9 cellular contexts compared by ENCODE assay signal in genomic region chr19:48968179-48968661, GRCh38. TPM values are rescaled to one million over a fixed set of nuclear protein-coding genes. Genes with fewer than 3 reads are reported as not detected.
DNase-seq lines count a peak whose midpoint lies in the region; ATAC-seq, FAIRE-seq and TF ChIP-seq lines count a peak whose summit lies in the region.
"Had no signal": no experiment of that assay in that cellular context is flagged by ENCODE, and none has a peak within 500 bp of the region (broad histone marks: within the 10 kb centered on the region; RNA-seq: fewer than 3 reads in every experiment).

No MANE protein-coding gene starts in this region.

- FAIRE-seq in H1 (lab: Jason Lieb, UNC), result no peak

- H2BK15ac ChIP-seq in H1 (ENCODE audit: low read length), result no peak overlapping the region

- CTCF ChIA-PET in Calu3 (lab: Charles Lee), result no interaction called here
- CTCF ChIA-PET in H1 (lab: Charles Lee; ENCODE audit: partially characterized antibody), result interaction anchor here (0.6 to 1.4 kb wide), 6 partner anchors 10 to 173 kb away, joined by 3 to 6 read pairs (median 4); no protein-coding TSS in a partner anchor

- peaks cover 2% of the 10 kb centered on the region; the same call in 1 of the 2 replicates for H3K79me1 ChIP-seq in H1 (ENCODE audit: low read depth, low read length)

- no peak overlapping the region for H2AFZ ChIP-seq in OCI-LY1 (ENCODE audit: low read length)
- no peak overlapping the region for H2AFZ ChIP-seq in H1 (ENCODE audit: low read length)

- no peaks in the 10 kb centered on the region for H3K27me3 ChIP-seq in OCI-LY1 (ENCODE audit: insufficient read depth, low read length)
- H3K27me3 ChIP-seq in H1 (replicated peaks in 1 of 4; ENCODE audit: control insufficient read depth in 3 of 4, extremely low read depth in 1 of 4, insufficient read depth in 3 of 4, low read length in 3 of 4), result no peaks in the 10 kb centered on the region

- H3K9me3 ChIP-seq in OCI-LY1 (ENCODE audit: low read length) (no peaks in the 10 kb centered on the region), H1 (ENCODE audit: insufficient read depth in 2 of 2, low read depth in 1 of 2, low read length in 1 of 2) (no peaks in the 10 kb centered on the region)

- 88% methylated on average over 4 of the region's 4 CpGs; no CpG with 5 or more reads in 1 of the 2 experiments for WGBS in H1 (ENCODE audit: extremely low coverage in 1 of 2, insufficient coverage in 1 of 2, insufficient read length in 1 of 2, insufficient replicate concordance in 2 of 2, low coverage in 1 of 2, low lambda C conversion rate in 2 of 2, missing lambda C conversion rate in 1 of 2), 2 experiments

- H2BK12ac ChIP-seq in H1 (ENCODE audit: low read depth, low read length), result no peak overlapping the region

- no peak for DNase-seq in Calu3
- DNase-seq in H1 (ENCODE audit: low read depth in 1 of 2, low spot score in 2 of 2), result no peak
- no peak for DNase-seq in progenitor cell of endocrine pancreas (ENCODE audit: low spot score, unreplicated experiment)
- no peak for DNase-seq in NCI-H2107 (lab: John Stamatoyannopoulos, UW)
- DNase-seq in stimulated activated CD4-positive, alpha-beta T cell treated with anti-CD3 and anti-CD28 coated beads, Interleukin-4, amount 100 ng/mL, for 4 hours, result no peak
- DNase-seq: NCI-H345 had no signal

- H3K4me3 Mint-ChIP-seq in Calu3 (ENCODE audit: low read depth, unreplicated experiment) (peak overlapping the region; percentile 98), progenitor cell of endocrine pancreas (ENCODE audit: low read depth) (peak overlapping the region; percentile 24)

- peak overlapping the region; percentile 99 for H3K27ac Mint-ChIP-seq in Calu3 (ENCODE audit: unreplicated experiment)
- peak overlapping the region; percentile 98 for H3K27ac Mint-ChIP-seq in progenitor cell of endocrine pancreas

- H3K4me1 ChIP-seq in OCI-LY1 (ENCODE audit: insufficient read depth, low read length, severe bottlenecking) (peaks cover 42% of the 10 kb centered on the region), H1 (replicated peaks in 1 of 4; ENCODE audit: control insufficient read depth in 3 of 4, insufficient read depth in 4 of 4, low read length in 3 of 4) (peaks cover 4 to 14% (median 9%) of the 10 kb centered on the region in 4 experiments)

- H2BK20ac ChIP-seq in H1 (ENCODE audit: low read length), result no peak overlapping the region

- H3K18ac ChIP-seq in H1 (ENCODE audit: extremely low read depth, low read length), result no peak overlapping the region

- no peak overlapping the region for H3K4ac ChIP-seq in H1 (replicated peaks; ENCODE audit: insufficient read length, low read depth, low read length)

- H3K36me3 Mint-ChIP-seq in Calu3 (ENCODE audit: insufficient read depth, unreplicated experiment), result peaks cover 75% of the 10 kb centered on the region
- peaks cover 28% of the 10 kb centered on the region for H3K36me3 Mint-ChIP-seq in progenitor cell of endocrine pancreas (ENCODE audit: insufficient read depth)

- H3K27me3 Mint-ChIP-seq in Calu3 (ENCODE audit: unreplicated experiment), result no peaks in the 10 kb centered on the region
- no peaks in the 10 kb centered on the region for H3K27me3 Mint-ChIP-seq in progenitor cell of endocrine pancreas

- no peaks in the 10 kb centered on the region for H3K9me3 Mint-ChIP-seq in Calu3 (ENCODE audit: low read depth, unreplicated experiment)
- no peaks in the 10 kb centered on the region for H3K9me3 Mint-ChIP-seq in progenitor cell of endocrine pancreas (ENCODE audit: low read depth)

- H3K4me3 ChIP-seq in OCI-LY1 (ENCODE audit: low read depth, low read length, poor library complexity, severe bottlenecking), result no peak overlapping the region
- no peak overlapping the region for H3K4me3 ChIP-seq in H1 (ENCODE audit: extremely low read depth in 1 of 4, insufficient read depth in 2 of 4, low read depth in 3 of 4, low read length in 4 of 4)

- H4K20me1 ChIP-seq in OCI-LY1 (ENCODE audit: insufficient read depth, low read length) (no peaks in the 10 kb centered on the region), H1 (replicated peaks in 1 of 2; ENCODE audit: control insufficient read depth in 1 of 2, insufficient read depth in 2 of 2, low read length in 2 of 2) (peaks cover 3 to 13% of the 10 kb centered on the region in 2 experiments)

- H3K4me1 Mint-ChIP-seq in Calu3 (ENCODE audit: low read depth, unreplicated experiment), result peaks cover 25% of the 10 kb centered on the region
- H3K4me1 Mint-ChIP-seq in progenitor cell of endocrine pancreas (ENCODE audit: low read depth), result peaks cover 28% of the 10 kb centered on the region

- H3K4me2 ChIP-seq in OCI-LY1 (ENCODE audit: low read length) (no peak overlapping the region), H1 (ENCODE audit: insufficient read depth in 1 of 2, low read depth in 2 of 2, low read length in 2 of 2) (no peak overlapping the region)

- no peak overlapping the region for H3K56ac ChIP-seq in H1 (replicated peaks; ENCODE audit: insufficient read length, low read depth, low read length)

- no peak for ATAC-seq in HG02763 (IDR thresholded peaks at IDR 0.05; ENCODE audit: unreplicated experiment)
- ATAC-seq in HG03354 (IDR thresholded peaks at IDR 0.05; ENCODE audit: poor library complexity, severe bottlenecking, unreplicated experiment), result no peak

- TSS peak; percentile 10 for BruUV-seq in Calu3 (replicated peaks; lab: Mats Ljungman, UMichigan)

- H3K14ac ChIP-seq in H1 (ENCODE audit: insufficient read length), result no peak overlapping the region

- H3K36me3 ChIP-seq in OCI-LY1 (ENCODE audit: insufficient read depth, low read length), result peaks cover 45% of the 10 kb centered on the region
- peaks cover 2 to 28% (median 11%) of the 10 kb centered on the region in 4 experiments; a peak in 5 of 8 replicates for H3K36me3 ChIP-seq in H1 (ENCODE audit: control insufficient read depth in 2 of 4, insufficient read depth in 4 of 4, low read length in 3 of 4)

- H3K79me2 ChIP-seq in OCI-LY1 (ENCODE audit: insufficient read depth, low read length) (0 out of 2 replicates have a peak, but pooled peaks cover 4% of the 10 kb centered on the region), H1 (ENCODE audit: control insufficient read depth in 1 of 2, insufficient read depth in 2 of 2, low read length in 2 of 2) (peaks cover 0 to 13% of the 10 kb centered on the region in 2 experiments; a peak in 2 of 4 replicates)

- H2AK5ac ChIP-seq in H1 (ENCODE audit: low read depth, low read length), result no peak overlapping the region

- POLR2A ChIA-PET in H1 (lab: Charles Lee; ENCODE audit: partially characterized antibody), result interaction anchor here (0.6 to 5.4 kb wide), 17 partner anchors 9 to 338 kb away, joined by 3 to 56 read pairs (median 3); partner anchors contain the start of genes BAX, GYS1, PPP1R15A and RUVBL2

- no peak overlapping the region for H3K23ac ChIP-seq in H1 (ENCODE audit: insufficient read length)

- intact Hi-C loops in Calu3 (cut with micrococcal nuclease; ENCODE audit: unreplicated experiment), result loop anchor here (5.0 kb wide), 1 partner anchor 331 kb away; the partner anchor contains the start of gene DBP

- peaks cover 5% of the 10 kb centered on the region; the same call in 1 of the 2 replicates for H3F3A ChIP-seq in OCI-LY1 (ENCODE audit: insufficient read depth, low read length)

- TF ChIP-seq EP300 in H1 (IDR thresholded peaks at IDR 0.05; ENCODE audit: borderline replicate concordance in 1 of 2, low read depth in 2 of 2, low read length in 2 of 2), result no peak

- no peak overlapping the region for H2BK120ac ChIP-seq in H1 (replicated peaks; ENCODE audit: low read depth, low read length)

- peak overlapping the region; percentile 72 for H3K27ac ChIP-seq in OCI-LY1 (ENCODE audit: low read depth, low read length, poor library complexity, severe bottlenecking)
- H3K27ac ChIP-seq in H1 (ENCODE audit: low read depth, low read length), result no peak overlapping the region

- H3K9me2 ChIP-seq in OCI-LY1 (ENCODE audit: low read depth, low read length), result no peaks in the 10 kb centered on the region

- no peak overlapping the region for H4K91ac ChIP-seq in H1 (replicated peaks; ENCODE audit: insufficient read length, low read length)

- TF ChIP-seq RAD21 in H1 (IDR thresholded peaks at IDR 0.05 in 1 of 2, conservative IDR thresholded peaks at IDR 0.05 in 1 of 2; ENCODE audit: low read depth in 2 of 2, low read length in 2 of 2), result no peak

- no peak overlapping the region for H2BK5ac ChIP-seq in H1 (ENCODE audit: low read depth, low read length)

- no peak for TF ChIP-seq POLR2A in H1 (IDR thresholded peaks at IDR 0.05; ENCODE audit: control extremely low read depth in 1 of 2, low read depth in 2 of 2, low read length in 2 of 2)

- no peak overlapping the region for H3K9ac ChIP-seq in OCI-LY1 (ENCODE audit: low read length)
- no peak overlapping the region for H3K9ac ChIP-seq in H1 (replicated peaks in 1 of 4; ENCODE audit: extremely low read depth in 1 of 4, low read depth in 3 of 4, low read length in 3 of 4)

- TF ChIP-seq CTCF in Calu3 (IDR thresholded peaks at IDR 0.05; ENCODE audit: unreplicated experiment), result no peak
- TF ChIP-seq CTCF in OCI-LY1 (IDR thresholded peaks at IDR 0.05; ENCODE audit: low read length), result no peak
- TF ChIP-seq CTCF in H1 (IDR thresholded peaks at IDR 0.05; ENCODE audit: control extremely low read depth in 1 of 3, insufficient read depth in 1 of 3, low read depth in 1 of 3, low read length in 3 of 3), result no peak
- TF ChIP-seq CTCF in progenitor cell of endocrine pancreas (IDR thresholded peaks at IDR 0.05; ENCODE audit: unreplicated experiment), result no peak

- H3K23me2 ChIP-seq in H1 (ENCODE audit: low read depth, low read length), result peaks cover 17% of the 10 kb centered on the region; the same call in 1 of the 2 replicates

- no peak overlapping the region for H4K8ac ChIP-seq in H1 (ENCODE audit: extremely low read depth, insufficient read depth, low read length)

- no peak overlapping the region for H4K5ac ChIP-seq in H1 (ENCODE audit: insufficient read length, low read depth, low read length)

RNA-seq across cellular contexts. Expression of gene FTL, which starts 3.1 kb away (rescaled TPM):
- 1,459 and 1,979 TPM in 2 replicates for total RNA-seq in Calu3 (2022)
- 1,751 and 1,764 TPM in 2 replicates for total RNA-seq in H1 (2021; fragmentation: NEBNext Ultra II Directional; extraction: Animal tissue kit (Norgen Biotek cat#: 25700))
- 2,427 and 3,043 TPM in 2 replicates for polyA plus RNA-seq in H1 (2011; rRNA removed)
- polyA plus RNA-seq in H1 (2011; cell fraction: cytosol; rRNA removed), result 1,042 TPM
- polyA plus RNA-seq in H1 (2011; cell fraction: nucleus; rRNA removed), result 1,402 TPM
- 1,164 to 2,476 TPM (median 2,085 TPM) in 4 replicates for polyA plus RNA-seq in H1 (2012, experiment 1 of 2)
- polyA plus RNA-seq in H1 (2012, experiment 2 of 2), result 3,986 TPM
- 2,213 TPM for polyA plus RNA-seq in H1 (2013, experiment 1 of 2)
- polyA plus RNA-seq in H1 (2013, experiment 2 of 2), result 2,143 TPM
- 388 and 494 TPM in 2 replicates for polyA minus RNA-seq in H1 (2011; rRNA and poly(A)+ RNA removed)
- 417 TPM for polyA minus RNA-seq in H1 (2011; cell fraction: cytosol; rRNA and poly(A)+ RNA removed)
- polyA minus RNA-seq in H1 (2011; cell fraction: nucleus; rRNA and poly(A)+ RNA removed), result 311 TPM
- total RNA-seq in progenitor cell of endocrine pancreas, result 2,544 and 2,716 TPM in 2 replicates

RNA-seq across cellular contexts. Expression of gene BAX, which starts 13.5 kb away (rescaled TPM):
- total RNA-seq in Calu3 (2022), result 141 and 147 TPM in 2 replicates
- 257 and 295 TPM in 2 replicates for total RNA-seq in H1 (2021; fragmentation: NEBNext Ultra II Directional; extraction: Animal tissue kit (Norgen Biotek cat#: 25700))
- 346 and 750 TPM in 2 replicates for polyA plus RNA-seq in H1 (2011; rRNA removed)
- 281 TPM for polyA plus RNA-seq in H1 (2011; cell fraction: cytosol; rRNA removed)
- polyA plus RNA-seq in H1 (2011; cell fraction: nucleus; rRNA removed), result 369 TPM
- 346 to 545 TPM (median 505 TPM) in 4 replicates for polyA plus RNA-seq in H1 (2012, experiment 1 of 2)
- polyA plus RNA-seq in H1 (2012, experiment 2 of 2), result 448 TPM
- polyA plus RNA-seq in H1 (2013, experiment 1 of 2), result 121 TPM
- polyA plus RNA-seq in H1 (2013, experiment 2 of 2), result 128 TPM
- polyA minus RNA-seq in H1 (2011; rRNA and poly(A)+ RNA removed), result 70.9 and 97.6 TPM in 2 replicates
- polyA minus RNA-seq in H1 (2011; cell fraction: cytosol; rRNA and poly(A)+ RNA removed), result 127 TPM
- 125 TPM for polyA minus RNA-seq in H1 (2011; cell fraction: nucleus; rRNA and poly(A)+ RNA removed)
- 141 and 153 TPM in 2 replicates for total RNA-seq in progenitor cell of endocrine pancreas

RNA-seq across cellular contexts. Expression of gene GYS1, which starts 24.9 kb away (rescaled TPM):
- total RNA-seq in Calu3 (2022), result 59.6 and 64.7 TPM in 2 replicates
- total RNA-seq in H1 (2021; fragmentation: NEBNext Ultra II Directional; extraction: Animal tissue kit (Norgen Biotek cat#: 25700)), result 37.8 and 38.7 TPM in 2 replicates
- polyA plus RNA-seq in H1 (2011; rRNA removed), result 30.0 and 41.9 TPM in 2 replicates
- 25.6 TPM for polyA plus RNA-seq in H1 (2011; cell fraction: cytosol; rRNA removed)
- polyA plus RNA-seq in H1 (2011; cell fraction: nucleus; rRNA removed), result 52.0 TPM
- polyA plus RNA-seq in H1 (2012, experiment 1 of 2), result 31.3 to 34.4 TPM (median 34.1 TPM) in 4 replicates
- 33.2 TPM for polyA plus RNA-seq in H1 (2012, experiment 2 of 2)
- polyA plus RNA-seq in H1 (2013, experiment 1 of 2), result 23.7 TPM
- polyA plus RNA-seq in H1 (2013, experiment 2 of 2), result 22.3 TPM
- 43.2 and 45.0 TPM in 2 replicates for polyA minus RNA-seq in H1 (2011; rRNA and poly(A)+ RNA removed)
- polyA minus RNA-seq in H1 (2011; cell fraction: cytosol; rRNA and poly(A)+ RNA removed), result 25.8 TPM
- polyA minus RNA-seq in H1 (2011; cell fraction: nucleus; rRNA and poly(A)+ RNA removed), result 19.8 TPM
- 57.4 and 65.8 TPM in 2 replicates for total RNA-seq in progenitor cell of endocrine pancreas

RNA-seq across cellular contexts. Expression of gene RUVBL2, which starts 25.5 kb away (rescaled TPM):
- total RNA-seq in Calu3 (2022) (184 and 199 TPM in 2 replicates), progenitor cell of endocrine pancreas (81.5 and 83.0 TPM in 2 replicates)
- total RNA-seq in H1 (2021; fragmentation: NEBNext Ultra II Directional; extraction: Animal tissue kit (Norgen Biotek cat#: 25700)), result 152 and 160 TPM in 2 replicates
- 247 and 341 TPM in 2 replicates for polyA plus RNA-seq in H1 (2011; rRNA removed)
- polyA plus RNA-seq in H1 (2011; cell fraction: cytosol; rRNA removed), result 318 TPM
- polyA plus RNA-seq in H1 (2011; cell fraction: nucleus; rRNA removed), result 322 TPM
- 172 to 250 TPM (median 216 TPM) in 4 replicates for polyA plus RNA-seq in H1 (2012, experiment 1 of 2)
- polyA plus RNA-seq in H1 (2012, experiment 2 of 2), result 191 TPM
- 85.2 TPM for polyA plus RNA-seq in H1 (2013, experiment 1 of 2)
- polyA plus RNA-seq in H1 (2013, experiment 2 of 2), result 79.0 TPM
- 148 and 152 TPM in 2 replicates for polyA minus RNA-seq in H1 (2011; rRNA and poly(A)+ RNA removed)
- 139 TPM for polyA minus RNA-seq in H1 (2011; cell fraction: cytosol; rRNA and poly(A)+ RNA removed)
- 97.5 TPM for polyA minus RNA-seq in H1 (2011; cell fraction: nucleus; rRNA and poly(A)+ RNA removed)

RNA-seq across cellular contexts. Expression of gene DHDH, which starts 34.7 kb away (rescaled TPM):
- total RNA-seq in Calu3 (2022) (2.1 and 5.3 TPM in 2 replicates), progenitor cell of endocrine pancreas (1.1 and 1.8 TPM in 2 replicates)
- 2.2 and 2.7 TPM in 2 replicates for total RNA-seq in H1 (2021; fragmentation: NEBNext Ultra II Directional; extraction: Animal tissue kit (Norgen Biotek cat#: 25700))
- 2.8 and 2.9 TPM in 2 replicates for polyA plus RNA-seq in H1 (2011; rRNA removed)
- 2.7 TPM for polyA plus RNA-seq in H1 (2011; cell fraction: cytosol; rRNA removed)
- 3.1 TPM for polyA plus RNA-seq in H1 (2011; cell fraction: nucleus; rRNA removed)
- 2.0 to 3.1 TPM (median 2.4 TPM) in 4 replicates for polyA plus RNA-seq in H1 (2012, experiment 1 of 2)
- 1.7 TPM for polyA plus RNA-seq in H1 (2012, experiment 2 of 2)
- polyA plus RNA-seq in H1 (2013, experiment 1 of 2), result 1.2 TPM
- 1.2 TPM for polyA plus RNA-seq in H1 (2013, experiment 2 of 2)
- 0.34 and 0.35 TPM in 2 replicates for polyA minus RNA-seq in H1 (2011; rRNA and poly(A)+ RNA removed)
- 1.8 TPM for polyA minus RNA-seq in H1 (2011; cell fraction: cytosol; rRNA and poly(A)+ RNA removed)
- polyA minus RNA-seq in H1 (2011; cell fraction: nucleus; rRNA and poly(A)+ RNA removed), result 0.60 TPM
